39 cellular contexts compared by ENCODE assay signal in genomic region chr5:61183538-61183937, GRCh38.
"Had no signal": no experiment of that assay in that cellular context is flagged by ENCODE, and none has a peak within 500 bp of the region (broad histone marks: within the 10 kb centered on the region; RNA-seq: fewer than 3 reads in every experiment).

No MANE protein-coding gene starts in this region.

- H3K27me3 Mint-ChIP-seq: brain had no signal

- ATAC-seq: activated naive CD4-positive, alpha-beta T cell treated with anti-CD3 and anti-CD28 coated beads, Interleukin-2, amount 50 U/mL, for 72 hours; activated naive CD8-positive, alpha-beta T cell treated with anti-CD3 and anti-CD28 coated beads, Interleukin-2, amount 50 U/mL, for 24 hours; activated T-cell treated with anti-CD3 and anti-CD28 coated beads, Interleukin-2, amount 50 U/mL, for 4 hours; activated T-cell treated with anti-CD3 and anti-CD28 coated beads, Interleukin-2, amount 50 U/mL, for 72 hours; activated T-helper 17 cell treated with anti-CD3 and anti-CD28 coated beads, Interleukin-2, amount 50 U/mL, for 72 hours; body of pancreas had no signal

- H3K27ac ChIP-seq: adrenal gland, ascending aorta, body of pancreas, brain microvascular endothelial cell, breast epithelium, cardiac muscle cell had no signal

- H3K4me3 ChIP-seq: adrenal gland, ascending aorta, body of pancreas, breast epithelium, cardiac muscle cell had no signal

- H3K36me3 Mint-ChIP-seq: activated naive CD4-positive, alpha-beta T cell treated with anti-CD3 and anti-CD28 coated beads, Interleukin-2, amount 10 ng/mL, durations not matched to agents 7 days and 5 days; activated naive CD4-positive, alpha-beta T cell treated with anti-CD3 and anti-CD28 coated beads, Interleukin-2, amount 50 U/mL, for 24 hours; activated naive CD8-positive, alpha-beta T cell; activated naive CD8-positive, alpha-beta T cell treated with anti-CD3 and anti-CD28 coated beads for 36 hours; activated naive CD8-positive, alpha-beta T cell treated with anti-CD3 and anti-CD28 coated beads, Interleukin-2, amount 10 ng/mL, durations not matched to agents 7 days and 5 days; brain had no signal

- H3K36me3 ChIP-seq: adrenal gland, ascending aorta, brain microvascular endothelial cell, breast epithelium, cardiac muscle cell had no signal

- H3K9me3 Mint-ChIP-seq: activated naive CD4-positive, alpha-beta T cell treated with anti-CD3 and anti-CD28 coated beads for 36 hours; activated naive CD4-positive, alpha-beta T cell treated with anti-CD3 and anti-CD28 coated beads, Interleukin-2, amount 50 U/mL, for 24 hours; activated naive CD8-positive, alpha-beta T cell treated with anti-CD3 and anti-CD28 coated beads, Interleukin-2, amount 50 U/mL, for 24 hours; activated T-cell treated with anti-CD3 and anti-CD28 coated beads, Interleukin-2, amount 50 U/mL, for 24 hours; activated T-helper 17 cell treated with anti-CD3 and anti-CD28 coated beads, Interleukin-2, amount 50 U/mL, for 72 hours; brain; central memory CD8-positive, alpha-beta T cell had no signal

- H3K4me1 Mint-ChIP-seq: activated T-helper 17 cell treated with anti-CD3 and anti-CD28 coated beads, Interleukin-2, amount 50 U/mL, for 72 hours; brain; central memory CD8-positive, alpha-beta T cell had no signal

- DNase-seq: activated effector memory CD4-positive, alpha-beta T cell treated with anti-CD3 and anti-CD28 coated beads, Interleukin-2, amount 50 U/mL, for 16 hours; activated effector memory CD4-positive, alpha-beta T cell treated with Interleukin-2 at 50 U/mL for 16 hours; activated gamma-delta T cell; activated gamma-delta T cell treated with Interleukin-2 at 50 U/mL for 16 hours; activated naive CD4-positive, alpha-beta T cell; activated naive CD4-positive, alpha-beta T cell treated with anti-CD3 and anti-CD28 coated beads for 36 hours; activated naive CD4-positive, alpha-beta T cell treated with anti-CD3 and anti-CD28 coated beads, Interleukin-2, amount 10 ng/mL, durations not matched to agents 7 days and 5 days; activated naive CD4-positive, alpha-beta T cell treated with anti-CD3 and anti-CD28 coated beads, Interleukin-2, amount 50 U/mL, for 16 hours; activated naive CD4-positive, alpha-beta T cell treated with Interleukin-2 at 50 U/mL for 16 hours; activated naive CD8-positive, alpha-beta T cell treated with anti-CD3 and anti-CD28 coated beads for 36 hours; activated naive CD8-positive, alpha-beta T cell treated with anti-CD3 and anti-CD28 coated beads, Interleukin-2, amount 10 ng/mL, durations not matched to agents 7 days and 5 days; activated naive CD8-positive, alpha-beta T cell treated with anti-CD3 and anti-CD28 coated beads, Interleukin-2, amount 50 U/mL, for 24 hours; activated T-cell treated with anti-CD3 and anti-CD28 coated beads, Interleukin-2, amount 50 U/mL, for 24 hours; activated T-cell treated with anti-CD3 and anti-CD28 coated beads, Interleukin-2, amount 50 U/mL, for 4 hours; activated T-cell treated with anti-CD3 and anti-CD28 coated beads, Interleukin-2, amount 50 U/mL, for 48 hours; activated T-cell treated with anti-CD3 and anti-CD28 coated beads, Interleukin-2, amount 50 U/mL, for 72 hours; adrenal gland; amniotic stem cell; amygdala; anterior cingulate cortex; aorta; body of pancreas; brain microvascular endothelial cell; caudate nucleus; central memory CD4-positive, alpha-beta T cell; cerebellar nuclear complex had no signal

- H3K9me3 ChIP-seq: adrenal gland, ascending aorta, body of pancreas, breast epithelium had no signal

- H3K27me3 ChIP-seq: adrenal gland, ascending aorta, body of pancreas, brain microvascular endothelial cell, breast epithelium, cardiac muscle cell had no signal

- H3K4me3 Mint-ChIP-seq: activated naive CD4-positive, alpha-beta T cell treated with anti-CD3 and anti-CD28 coated beads for 36 hours; activated naive CD4-positive, alpha-beta T cell treated with anti-CD3 and anti-CD28 coated beads, Interleukin-2, amount 10 ng/mL, durations not matched to agents 7 days and 5 days; activated naive CD4-positive, alpha-beta T cell treated with anti-CD3 and anti-CD28 coated beads, Interleukin-2, amount 50 U/mL, for 24 hours; activated naive CD8-positive, alpha-beta T cell; activated naive CD8-positive, alpha-beta T cell treated with anti-CD3 and anti-CD28 coated beads for 36 hours; activated naive CD8-positive, alpha-beta T cell treated with anti-CD3 and anti-CD28 coated beads, Interleukin-2, amount 10 ng/mL, durations not matched to agents 7 days and 5 days; activated naive CD8-positive, alpha-beta T cell treated with anti-CD3 and anti-CD28 coated beads, Interleukin-2, amount 50 U/mL, for 24 hours; activated T-cell treated with anti-CD3 and anti-CD28 coated beads, Interleukin-2, amount 50 U/mL, for 24 hours; activated T-cell treated with anti-CD3 and anti-CD28 coated beads, Interleukin-2, amount 50 U/mL, for 4 hours; activated T-cell treated with anti-CD3 and anti-CD28 coated beads, Interleukin-2, amount 50 U/mL, for 72 hours; activated T-helper 1 cell treated with anti-CD3 and anti-CD28 coated beads, Interleukin-12 subunit alpha, Interleukin-12 subunit beta, Interleukin-2, Interleukin-4 antibody, amounts not matched to agents 30 ng/mL and 10 ng/mL and 1 ng/mL, durations not matched to agents 14 hours and 24 hours and 36 hours; activated T-helper 17 cell treated with anti-CD3 and anti-CD28 coated beads, Interleukin-2, amount 50 U/mL, for 72 hours; brain; central memory CD8-positive, alpha-beta T cell had no signal

- H3K27ac Mint-ChIP-seq: activated naive CD4-positive, alpha-beta T cell treated with anti-CD3 and anti-CD28 coated beads for 36 hours; activated naive CD4-positive, alpha-beta T cell treated with anti-CD3 and anti-CD28 coated beads, Interleukin-2, amount 10 ng/mL, durations not matched to agents 7 days and 5 days; activated naive CD4-positive, alpha-beta T cell treated with anti-CD3 and anti-CD28 coated beads, Interleukin-2, amount 50 U/mL, for 24 hours; activated naive CD4-positive, alpha-beta T cell treated with anti-CD3 and anti-CD28 coated beads, Interleukin-2, amount 50 U/mL, for 72 hours; activated naive CD8-positive, alpha-beta T cell; activated naive CD8-positive, alpha-beta T cell treated with anti-CD3 and anti-CD28 coated beads for 36 hours; activated naive CD8-positive, alpha-beta T cell treated with anti-CD3 and anti-CD28 coated beads, Interleukin-2, amount 10 ng/mL, durations not matched to agents 7 days and 5 days; activated naive CD8-positive, alpha-beta T cell treated with anti-CD3 and anti-CD28 coated beads, Interleukin-2, amount 50 U/mL, for 24 hours; activated T-cell treated with anti-CD3 and anti-CD28 coated beads, Interleukin-2, amount 50 U/mL, for 24 hours; activated T-cell treated with anti-CD3 and anti-CD28 coated beads, Interleukin-2, amount 50 U/mL, for 72 hours; activated T-helper 1 cell treated with anti-CD3 and anti-CD28 coated beads, Interleukin-12 subunit alpha, Interleukin-12 subunit beta, Interleukin-2, Interleukin-4 antibody, amounts not matched to agents 30 ng/mL and 10 ng/mL and 1 ng/mL, durations not matched to agents 14 hours and 24 hours and 36 hours; activated T-helper 17 cell treated with anti-CD3 and anti-CD28 coated beads, Interleukin-2, amount 50 U/mL, for 72 hours; activated T-helper 2 cell treated with anti-CD3 and anti-CD28 coated beads, Interferon-gamma antibody, Interleukin-2, Interleukin-4, amounts not matched to agents 10 μg/mL and 5 μg/mL and 100 μg/mL, durations not matched to agents 14 hours and 24 hours and 36 hours; brain had no signal

- FAIRE-seq: astrocyte, bronchial epithelial cell had no signal

- H3K4me1 ChIP-seq: adrenal gland, ascending aorta, breast epithelium had no signal
